In the genomic region with DNA sequence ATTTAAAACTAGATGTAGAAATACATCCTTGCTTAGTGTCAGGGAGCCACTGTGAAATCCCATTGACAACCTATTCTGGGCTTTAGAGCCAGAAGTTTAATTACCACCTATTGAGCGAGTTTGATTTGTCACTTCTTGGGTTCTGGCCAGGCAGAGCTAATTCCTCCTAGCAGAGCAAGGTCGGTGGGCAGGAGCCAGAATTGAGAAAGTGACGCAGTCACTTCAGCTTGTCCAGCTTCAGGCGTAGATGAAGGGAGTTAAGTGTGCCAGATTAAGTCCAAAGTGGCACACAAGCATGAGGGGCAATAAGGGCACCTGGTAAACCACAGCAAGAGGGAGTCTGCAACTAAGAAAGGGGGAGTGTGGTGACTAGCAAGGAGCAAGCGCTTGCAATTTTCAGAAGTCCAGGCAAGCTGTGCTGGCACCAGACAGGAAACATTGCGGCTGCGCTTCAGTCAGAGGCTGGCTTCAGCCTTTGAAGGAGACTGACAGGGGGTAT, we compare ENCODE assay signal across 1 cellular context.
A peak's percentile ranks its signal among the peaks of the same experiment; 100 is the strongest.
TF ChIP-seq lines count a peak whose summit lies in the region.

No MANE protein-coding gene starts in this region.

TF ChIP-seq in HEK293, 187 proteins besides CTCF, POLR2A, EP300 and RAD21 (continued from another document):
- TF ChIP-seq FEZF1 (tag by site-specific recombination; IDR thresholded peaks at IDR 0.05): peak; percentile 55; the same call in 1 of the 2 replicates
- TF ChIP-seq ZNF629 (tag by site-specific recombination; IDR thresholded peaks at IDR 0.05): peak; percentile 85
- peak; percentile 72 for TF ChIP-seq SP7 (tag by site-specific recombination; IDR thresholded peaks at IDR 0.05)
- 0 out of 2 replicates have a peak, but pooled peaks have one; percentile 6 for TF ChIP-seq PRDM1 (tag by site-specific recombination; IDR thresholded peaks at IDR 0.05)
- TF ChIP-seq ZNF558 (tag by site-specific recombination; IDR thresholded peaks at IDR 0.05): peak; percentile 22; the same call in 1 of the 2 replicates
- TF ChIP-seq, protein P1, sequence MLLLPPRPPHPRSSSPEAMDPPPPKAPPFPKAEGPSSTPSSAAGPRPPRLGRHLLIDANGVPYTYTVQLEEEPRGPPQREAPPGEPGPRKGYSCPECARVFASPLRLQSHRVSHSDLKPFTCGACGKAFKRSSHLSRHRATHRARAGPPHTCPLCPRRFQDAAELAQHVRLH (tag by site-specific recombination; IDR thresholded peaks at IDR 0.05): no peak
- TF ChIP-seq SCRT2 (tag by site-specific recombination; IDR thresholded peaks at IDR 0.05): no peak
- TF ChIP-seq KLF1 (tag by site-specific recombination; IDR thresholded peaks at IDR 0.05): no peak
- TF ChIP-seq, protein P2, sequence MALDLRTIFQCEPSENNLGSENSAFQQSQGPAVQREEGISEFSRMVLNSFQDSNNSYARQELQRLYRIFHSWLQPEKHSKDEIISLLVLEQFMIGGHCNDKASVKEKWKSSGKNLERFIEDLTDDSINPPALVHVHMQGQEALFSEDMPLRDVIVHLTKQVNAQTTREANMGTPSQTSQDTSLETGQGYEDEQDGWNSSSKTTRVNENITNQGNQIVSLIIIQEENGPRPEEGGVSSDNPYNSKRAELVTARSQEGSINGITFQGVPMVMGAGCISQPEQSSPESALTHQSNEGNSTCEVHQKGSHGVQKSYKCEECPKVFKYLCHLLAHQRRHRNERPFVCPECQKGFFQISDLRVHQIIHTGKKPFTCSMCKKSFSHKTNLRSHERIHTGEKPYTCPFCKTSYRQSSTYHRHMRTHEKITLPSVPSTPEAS (tag by site-specific recombination; IDR thresholded peaks at IDR 0.05): no peak
- TF ChIP-seq SALL2 (tag by site-specific recombination; IDR thresholded peaks at IDR 0.05; ENCODE audit: borderline replicate concordance): no peak
- TF ChIP-seq, protein P3, sequence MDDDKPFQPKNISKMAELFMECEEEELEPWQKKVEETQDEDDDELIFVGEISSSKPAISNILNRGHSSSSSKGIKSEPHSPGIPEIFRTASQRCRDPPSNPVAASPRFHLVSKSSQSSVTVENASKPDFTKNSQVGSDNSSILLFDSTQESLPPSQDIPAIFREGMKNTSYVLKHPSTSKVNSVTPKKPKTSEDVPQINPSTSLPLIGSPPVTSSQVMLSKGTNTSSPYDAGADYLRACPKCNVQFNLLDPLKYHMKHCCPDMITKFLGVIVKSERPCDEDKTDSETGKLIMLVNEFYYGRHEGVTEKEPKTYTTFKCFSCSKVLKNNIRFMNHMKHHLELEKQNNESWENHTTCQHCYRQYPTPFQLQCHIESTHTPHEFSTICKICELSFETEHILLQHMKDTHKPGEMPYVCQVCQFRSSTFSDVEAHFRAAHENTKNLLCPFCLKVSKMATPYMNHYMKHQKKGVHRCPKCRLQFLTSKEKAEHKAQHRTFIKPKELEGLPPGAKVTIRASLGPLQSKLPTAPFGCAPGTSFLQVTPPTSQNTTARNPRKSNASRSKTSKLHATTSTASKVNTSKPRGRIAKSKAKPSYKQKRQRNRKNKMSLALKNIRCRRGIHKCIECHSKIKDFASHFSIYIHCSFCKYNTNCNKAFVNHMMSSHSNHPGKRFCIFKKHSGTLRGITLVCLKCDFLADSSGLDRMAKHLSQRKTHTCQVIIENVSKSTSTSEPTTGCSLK (tag by site-specific recombination; IDR thresholded peaks at IDR 0.05): no peak
- 0 out of 2 replicates have a peak, but pooled peaks have one; percentile 62 for TF ChIP-seq ZBTB21 (tag by site-specific recombination; IDR thresholded peaks at IDR 0.05)
- TF ChIP-seq ZNF155 (tag by site-specific recombination; IDR thresholded peaks at IDR 0.05): no peak
- TF ChIP-seq, protein P4, sequence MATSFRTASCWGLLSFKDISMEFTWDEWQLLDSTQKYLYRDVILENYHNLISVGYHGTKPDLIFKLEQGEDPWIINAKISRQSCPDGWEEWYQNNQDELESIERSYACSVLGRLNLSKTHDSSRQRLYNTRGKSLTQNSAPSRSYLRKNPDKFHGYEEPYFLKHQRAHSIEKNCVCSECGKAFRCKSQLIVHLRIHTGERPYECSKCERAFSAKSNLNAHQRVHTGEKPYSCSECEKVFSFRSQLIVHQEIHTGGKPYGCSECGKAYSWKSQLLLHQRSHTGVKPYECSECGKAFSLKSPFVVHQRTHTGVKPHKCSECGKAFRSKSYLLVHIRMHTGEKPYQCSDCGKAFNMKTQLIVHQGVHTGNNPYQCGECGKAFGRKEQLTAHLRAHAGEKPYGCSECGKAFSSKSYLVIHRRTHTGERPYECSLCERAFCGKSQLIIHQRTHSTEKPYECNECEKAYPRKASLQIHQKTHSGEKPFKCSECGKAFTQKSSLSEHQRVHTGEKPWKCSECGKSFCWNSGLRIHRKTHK (tag by site-specific recombination; IDR thresholded peaks at IDR 0.05): no peak
- peak; percentile 64 for TF ChIP-seq ZNF366 (tag by site-specific recombination; conservative IDR thresholded peaks at IDR 0.05)
- TF ChIP-seq, protein P5, sequence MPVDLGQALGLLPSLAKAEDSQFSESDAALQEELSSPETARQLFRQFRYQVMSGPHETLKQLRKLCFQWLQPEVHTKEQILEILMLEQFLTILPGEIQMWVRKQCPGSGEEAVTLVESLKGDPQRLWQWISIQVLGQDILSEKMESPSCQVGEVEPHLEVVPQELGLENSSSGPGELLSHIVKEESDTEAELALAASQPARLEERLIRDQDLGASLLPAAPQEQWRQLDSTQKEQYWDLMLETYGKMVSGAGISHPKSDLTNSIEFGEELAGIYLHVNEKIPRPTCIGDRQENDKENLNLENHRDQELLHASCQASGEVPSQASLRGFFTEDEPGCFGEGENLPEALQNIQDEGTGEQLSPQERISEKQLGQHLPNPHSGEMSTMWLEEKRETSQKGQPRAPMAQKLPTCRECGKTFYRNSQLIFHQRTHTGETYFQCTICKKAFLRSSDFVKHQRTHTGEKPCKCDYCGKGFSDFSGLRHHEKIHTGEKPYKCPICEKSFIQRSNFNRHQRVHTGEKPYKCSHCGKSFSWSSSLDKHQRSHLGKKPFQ (tag by site-specific recombination; IDR thresholded peaks at IDR 0.05): no peak
- TF ChIP-seq KLF9 (tag by site-specific recombination; IDR thresholded peaks at IDR 0.05; ENCODE audit: low read depth): no peak
- TF ChIP-seq ZNF571 (tag by site-specific recombination; IDR thresholded peaks at IDR 0.05): no peak
- TF ChIP-seq ZNF311 (tag by site-specific recombination; IDR thresholded peaks at IDR 0.05; ENCODE audit: borderline replicate concordance): no peak
- no peak for TF ChIP-seq ZNF426 (tag by site-specific recombination; IDR thresholded peaks at IDR 0.05)
- TF ChIP-seq ZNF394 (tag by site-specific recombination; IDR thresholded peaks at IDR 0.05; ENCODE audit: borderline replicate concordance): no peak
- TF ChIP-seq ZNF501 (tag by site-specific recombination; IDR thresholded peaks at IDR 0.05): no peak
- TF ChIP-seq ZNF624 (tag by site-specific recombination; IDR thresholded peaks at IDR 0.05): no peak
- TF ChIP-seq MZF1 (tag by site-specific recombination; IDR thresholded peaks at IDR 0.05; ENCODE audit: borderline replicate concordance): peak; percentile 59; the same call in 1 of the 2 replicates
- no peak for TF ChIP-seq ZBTB7A (tag by site-specific recombination; IDR thresholded peaks at IDR 0.05; ENCODE audit: low read depth)
- TF ChIP-seq ZNF335 (tag by site-specific recombination; conservative IDR thresholded peaks at IDR 0.05): no peak
- peak; percentile 84; the same call in 1 of the 2 replicates for TF ChIP-seq ZNF664 (tag by site-specific recombination; IDR thresholded peaks at IDR 0.05)
- TF ChIP-seq, protein P6, sequence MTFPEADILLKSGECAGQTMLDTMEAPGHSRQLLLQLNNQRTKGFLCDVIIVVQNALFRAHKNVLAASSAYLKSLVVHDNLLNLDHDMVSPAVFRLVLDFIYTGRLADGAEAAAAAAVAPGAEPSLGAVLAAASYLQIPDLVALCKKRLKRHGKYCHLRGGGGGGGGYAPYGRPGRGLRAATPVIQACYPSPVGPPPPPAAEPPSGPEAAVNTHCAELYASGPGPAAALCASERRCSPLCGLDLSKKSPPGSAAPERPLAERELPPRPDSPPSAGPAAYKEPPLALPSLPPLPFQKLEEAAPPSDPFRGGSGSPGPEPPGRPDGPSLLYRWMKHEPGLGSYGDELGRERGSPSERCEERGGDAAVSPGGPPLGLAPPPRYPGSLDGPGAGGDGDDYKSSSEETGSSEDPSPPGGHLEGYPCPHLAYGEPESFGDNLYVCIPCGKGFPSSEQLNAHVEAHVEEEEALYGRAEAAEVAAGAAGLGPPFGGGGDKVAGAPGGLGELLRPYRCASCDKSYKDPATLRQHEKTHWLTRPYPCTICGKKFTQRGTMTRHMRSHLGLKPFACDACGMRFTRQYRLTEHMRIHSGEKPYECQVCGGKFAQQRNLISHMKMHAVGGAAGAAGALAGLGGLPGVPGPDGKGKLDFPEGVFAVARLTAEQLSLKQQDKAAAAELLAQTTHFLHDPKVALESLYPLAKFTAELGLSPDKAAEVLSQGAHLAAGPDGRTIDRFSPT (tag by site-specific recombination; IDR thresholded peaks at IDR 0.05): peak; percentile 76; the same call in 1 of the 2 replicates
- peak; percentile 65; the same call in 1 of the 2 replicates for TF ChIP-seq ZSCAN30 (tag by site-specific recombination; IDR thresholded peaks at IDR 0.05)
- TF ChIP-seq ZNF274 (IDR thresholded peaks at IDR 0.05; ENCODE audit: low read length): no peak
- TF ChIP-seq ZNF274 (tag by site-specific recombination; IDR thresholded peaks at IDR 0.05; ENCODE audit: borderline replicate concordance): no peak
- no peak for TF ChIP-seq ZNF175 (tag by site-specific recombination; IDR thresholded peaks at IDR 0.05)
- TF ChIP-seq SCRT1 (tag by site-specific recombination; IDR thresholded peaks at IDR 0.05; ENCODE audit: borderline replicate concordance): no peak
- TF ChIP-seq ZNF169 (tag by site-specific recombination; IDR thresholded peaks at IDR 0.05): no peak
- TF ChIP-seq, protein P7, sequence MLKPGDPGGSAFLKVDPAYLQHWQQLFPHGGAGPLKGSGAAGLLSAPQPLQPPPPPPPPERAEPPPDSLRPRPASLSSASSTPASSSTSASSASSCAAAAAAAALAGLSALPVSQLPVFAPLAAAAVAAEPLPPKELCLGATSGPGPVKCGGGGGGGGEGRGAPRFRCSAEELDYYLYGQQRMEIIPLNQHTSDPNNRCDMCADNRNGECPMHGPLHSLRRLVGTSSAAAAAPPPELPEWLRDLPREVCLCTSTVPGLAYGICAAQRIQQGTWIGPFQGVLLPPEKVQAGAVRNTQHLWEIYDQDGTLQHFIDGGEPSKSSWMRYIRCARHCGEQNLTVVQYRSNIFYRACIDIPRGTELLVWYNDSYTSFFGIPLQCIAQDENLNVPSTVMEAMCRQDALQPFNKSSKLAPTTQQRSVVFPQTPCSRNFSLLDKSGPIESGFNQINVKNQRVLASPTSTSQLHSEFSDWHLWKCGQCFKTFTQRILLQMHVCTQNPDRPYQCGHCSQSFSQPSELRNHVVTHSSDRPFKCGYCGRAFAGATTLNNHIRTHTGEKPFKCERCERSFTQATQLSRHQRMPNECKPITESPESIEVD (tag by site-specific recombination; IDR thresholded peaks at IDR 0.05): 0 out of 2 replicates have a peak, but pooled peaks have one; percentile 65
TF ChIP-seq in HEK293: peak in this region for 21.
